Comparison of ENCODE assay signal across 1 cellular context in genomic region chr4:38691251-38692008, GRCh38.
TF ChIP-seq lines count a peak whose summit lies in the region.

No MANE protein-coding gene starts in this region.

TF ChIP-seq in HepG2, 621 proteins besides CTCF, POLR2A, EP300 and RAD21 (continued from another document):
- TF ChIP-seq POLR2G (IDR thresholded peaks at IDR 0.05; ENCODE audit: low read depth, low read length) (0 out of 2 replicates have a peak, but pooled peaks have one; percentile 11), RBM22 (optimal IDR thresholded peaks at IDR 0.05; ENCODE audit: low read length) (peak; percentile 43)
